In the genomic region with DNA sequence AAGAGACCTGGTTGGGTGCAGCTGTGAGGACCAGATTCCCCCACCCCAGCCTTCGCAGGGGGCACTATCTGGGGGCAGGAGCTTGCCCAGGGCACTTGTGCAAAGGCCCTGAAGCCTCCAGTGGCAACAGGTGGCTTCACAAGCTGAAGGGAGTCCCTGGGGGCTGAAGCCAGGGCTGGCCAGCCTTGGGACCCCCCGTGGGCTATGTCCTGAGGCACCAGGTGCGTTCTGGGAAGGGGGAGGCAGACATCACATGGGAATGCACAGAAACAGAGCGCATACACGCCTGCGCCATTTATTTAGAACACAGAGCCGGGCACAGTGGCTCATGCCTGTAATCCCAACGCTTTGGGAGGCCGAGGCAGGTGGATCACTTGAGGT, we compare ENCODE assay signal across 1 cellular context.
TF ChIP-seq lines count a peak whose summit lies in the region.

No MANE protein-coding gene starts in this region.

TF ChIP-seq in GM23338, 12 proteins besides CTCF, POLR2A, EP300 and RAD21:
- TF ChIP-seq JUNB (IDR thresholded peaks at IDR 0.05; ENCODE audit: unreplicated experiment) (no peak), CREB1 (CRISPR knock-in tag; IDR thresholded peaks at IDR 0.05; ENCODE audit: low read depth) (no peak)
